ENCODE assay signal across 10 cellular contexts in genomic region chr19:47239152-47239551, GRCh38. TPM values are rescaled to one million over a fixed set of nuclear protein-coding genes. Genes with fewer than 3 reads are reported as not detected.
DNase-seq lines count a peak whose midpoint lies in the region; TF ChIP-seq lines count a peak whose summit lies in the region.
"Had no signal": no experiment of that assay in that cellular context is flagged by ENCODE, and none has a peak within 500 bp of the region (broad histone marks: within the 10 kb centered on the region; RNA-seq: fewer than 3 reads in every experiment).

No MANE protein-coding gene starts in this region.

- no peak overlapping the region for H3K27ac ChIP-seq in BLaER1 treated with 17β-estradiol and CSF1 and Interleukin-3, amounts not matched to agents 10 nM and 100 nM
- peak overlapping the region in 1 of 2 donors; percentile 41 for H3K27ac ChIP-seq in coronary artery
- H3K27ac ChIP-seq: thyroid gland had no signal

- peak overlapping the region; percentile 74 for H3K4me3 Mint-ChIP-seq in neural crest cell

- no peaks in the 10 kb centered on the region for H3K36me3 ChIP-seq in BLaER1 treated with 17β-estradiol and CSF1 and Interleukin-3, amounts not matched to agents 10 nM and 100 nM
- H3K36me3 ChIP-seq: thyroid gland had no signal

- peaks cover 19% of the 10 kb centered on the region for H3K4me1 Mint-ChIP-seq in neural crest cell

- H3K36me3 Mint-ChIP-seq in neural crest cell (ENCODE audit: low read depth): no peaks in the 10 kb centered on the region

- H3K9me3 Mint-ChIP-seq in neural crest cell: no peaks in the 10 kb centered on the region

- H4K20me1 ChIP-seq in BLaER1 treated with 17β-estradiol and CSF1 and Interleukin-3, amounts not matched to agents 10 nM and 100 nM: peaks cover 0 to 13% (median 6%) of the 10 kb centered on the region in 11 experiments; a peak in 7 of 22 replicates

- peak overlapping the region; percentile 3 for H3K27ac Mint-ChIP-seq in neural crest cell (ENCODE audit: unreplicated experiment)

- peak overlapping the region in 1 of 10 experiments; percentile 61; a peak in 2 of 20 replicates for H3K4me3 ChIP-seq in BLaER1 treated with 17β-estradiol and CSF1 and Interleukin-3, amounts not matched to agents 10 nM and 100 nM
- H3K4me3 ChIP-seq in HFF-Myc (replicated peaks; ENCODE audit: low read depth, low read length) (peak overlapping the region; percentile 31), coronary artery (peak overlapping the region; percentile 64)
- H3K4me3 ChIP-seq: thyroid gland had no signal

- no peak for TF ChIP-seq CTCF in HFF-Myc (IDR thresholded peaks at IDR 0.05; ENCODE audit: low read depth, low read length, missing control alignments)
- TF ChIP-seq CTCF in coronary artery (IDR thresholded peaks at IDR 0.05): no peak
- TF ChIP-seq CTCF in neural crest cell (conservative IDR thresholded peaks at IDR 0.05): no peak

- DNase-seq in HFF-Myc (ENCODE audit: extremely low read depth, low read depth) (no peak), coronary artery (ENCODE audit: low spot score) (no peak), neural crest cell (ENCODE audit: low read depth, low spot score) (no peak), activated gamma-delta T cell treated with Interleukin-2 at 50 U/mL for 16 hours (no peak), NCI-H1417 treated with DMSO at 0.1 percent for 48 hours (lab: John Stamatoyannopoulos, UW) (no peak), midbrain (lab: John Stamatoyannopoulos, UW) (no peak), NCI-H146 (lab: John Stamatoyannopoulos, UW) (no peak)
- DNase-seq: NCI-H1694 had no signal

- no peak overlapping the region for H3K9ac ChIP-seq in BLaER1 treated with 17β-estradiol and CSF1 and Interleukin-3, amounts not matched to agents 10 nM and 100 nM

- no peaks in the 10 kb centered on the region for H3K9me3 ChIP-seq in BLaER1 treated with 17β-estradiol and CSF1 and Interleukin-3, amounts not matched to agents 10 nM and 100 nM (replicated peaks in 1 of 11)
- H3K9me3 ChIP-seq: thyroid gland had no signal

- H3K27me3 Mint-ChIP-seq in neural crest cell (ENCODE audit: low read depth): peaks cover 19% of the 10 kb centered on the region

- peaks cover 37 to 61% (median 48%) of the 10 kb centered on the region in 10 experiments for H3K4me1 ChIP-seq in BLaER1 treated with 17β-estradiol and CSF1 and Interleukin-3, amounts not matched to agents 10 nM and 100 nM

- peaks cover 30 to 54% (median 51%) of the 10 kb centered on the region in 11 experiments for H3K27me3 ChIP-seq in BLaER1 treated with 17β-estradiol and CSF1 and Interleukin-3, amounts not matched to agents 10 nM and 100 nM
- H3K27me3 ChIP-seq: thyroid gland had no signal

- peak overlapping the region; percentile 64 to 86 (median 75); a peak in 17 of 22 replicates for H3K4me2 ChIP-seq in BLaER1 treated with 17β-estradiol and CSF1 and Interleukin-3, amounts not matched to agents 10 nM and 100 nM

RNA-seq across cellular contexts. Expression of gene BBC3, which starts 8.2 kb away (rescaled TPM):
- 6.1 and 6.3 TPM in 2 replicates for total RNA-seq in neural crest cell

RNA-seq across cellular contexts. Expression of gene CCDC9, which starts 17.2 kb away (rescaled TPM):
- total RNA-seq in neural crest cell: 24.6 and 26.1 TPM in 2 replicates

RNA-seq across cellular contexts. Expression of gene INAFM1, which starts 35.5 kb away (rescaled TPM):
- total RNA-seq in neural crest cell: 10.2 and 10.6 TPM in 2 replicates
